ENCODE assay signal across 13 cellular contexts in the genomic region with DNA sequence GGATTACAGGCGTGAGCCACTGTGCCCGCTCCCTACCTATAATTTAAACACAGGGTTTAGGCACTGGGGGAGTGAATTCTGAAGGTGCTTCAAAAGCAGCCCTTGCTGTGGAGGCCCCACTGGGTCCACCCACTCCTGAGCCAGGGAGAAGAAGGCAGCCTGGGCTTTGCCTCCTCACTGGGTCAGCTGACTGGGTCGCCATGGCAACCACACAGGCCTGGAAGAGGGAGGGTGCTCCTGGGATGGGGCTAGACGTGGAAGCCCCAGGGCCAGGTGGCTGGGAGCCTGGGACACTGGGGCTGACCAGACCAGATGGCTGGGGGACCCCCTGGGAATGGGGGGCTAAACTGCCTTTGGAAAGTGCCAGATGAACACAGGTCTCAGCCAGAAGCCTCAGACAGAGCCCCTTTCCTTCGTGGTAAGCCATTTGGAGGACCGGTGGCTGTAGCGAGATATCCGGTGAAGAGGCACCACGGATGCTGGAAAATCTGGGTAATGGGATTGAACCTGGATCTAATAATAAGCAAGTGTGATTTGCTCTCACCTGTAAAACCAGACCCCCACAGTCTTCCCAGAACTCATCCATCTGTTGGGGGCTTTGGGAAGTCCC. TPM values are rescaled to one million over a fixed set of nuclear protein-coding genes. Genes with fewer than 3 reads are reported as not detected.
DNase-seq lines count a peak whose midpoint lies in the region; ATAC-seq and TF ChIP-seq lines count a peak whose summit lies in the region.
"Had no signal": no experiment of that assay in that cellular context is flagged by ENCODE, and none has a peak within 500 bp of the region (broad histone marks: within the 10 kb centered on the region; RNA-seq: fewer than 3 reads in every experiment).

No MANE protein-coding gene starts in this region.

- 64% methylated on average over 9 of the region's 9 CpGs for WGBS in hepatocyte (ENCODE audit: low lambda C conversion rate, missing lambda C conversion rate)

- no peaks in the 10 kb centered on the region for H3K36me3 ChIP-seq in BLaER1 treated with 17β-estradiol and CSF1 and Interleukin-3, amounts not matched to agents 10 nM and 100 nM
- H3K36me3 ChIP-seq in DND-41 (ENCODE audit: insufficient read depth, low read length) (no peaks in the 10 kb centered on the region), hepatocyte (replicated peaks; ENCODE audit: insufficient read depth, low read depth) (no peaks in the 10 kb centered on the region)
- H3K36me3 ChIP-seq: pancreas had no signal

- peaks cover 0 to 5% (median 0%) of the 10 kb centered on the region in 11 experiments; a peak in 4 of 22 replicates for H3K27me3 ChIP-seq in BLaER1 treated with 17β-estradiol and CSF1 and Interleukin-3, amounts not matched to agents 10 nM and 100 nM
- no peaks in the 10 kb centered on the region for H3K27me3 ChIP-seq in DND-41 (ENCODE audit: insufficient read depth, low read length, poor library complexity)
- H3K27me3 ChIP-seq in hepatocyte, result peaks cover 7% of the 10 kb centered on the region
- H3K27me3 ChIP-seq: pancreas had no signal

- H3K9ac ChIP-seq in BLaER1 treated with 17β-estradiol and CSF1 and Interleukin-3, amounts not matched to agents 10 nM and 100 nM, result no peak overlapping the region
- no peak overlapping the region for H3K9ac ChIP-seq in DND-41 (ENCODE audit: low read depth, low read length)

- TF ChIP-seq CTCF in DND-41 (IDR thresholded peaks at IDR 0.05; ENCODE audit: borderline replicate concordance, extremely low read depth, low read length, poor library complexity, severe bottlenecking) (no peak), hepatocyte (IDR thresholded peaks at IDR 0.05; ENCODE audit: poor library complexity) (no peak)

- peaks cover 4 to 35% (median 25%) of the 10 kb centered on the region in 10 experiments; a peak in 17 of 20 replicates for H3K4me1 ChIP-seq in BLaER1 treated with 17β-estradiol and CSF1 and Interleukin-3, amounts not matched to agents 10 nM and 100 nM
- H3K4me1 ChIP-seq in DND-41 (ENCODE audit: insufficient read depth, low read length) (no peaks in the 10 kb centered on the region), hepatocyte (ENCODE audit: insufficient read depth) (no peaks in the 10 kb centered on the region)
- H3K4me1 ChIP-seq: pancreas had no signal

- no peaks in the 10 kb centered on the region for H3K9me3 ChIP-seq in BLaER1 treated with 17β-estradiol and CSF1 and Interleukin-3, amounts not matched to agents 10 nM and 100 nM (replicated peaks in 1 of 11)
- H3K9me3 ChIP-seq in DND-41 (ENCODE audit: insufficient read depth, low read length, severe bottlenecking) (no peaks in the 10 kb centered on the region), hepatocyte (ENCODE audit: low read depth) (no peaks in the 10 kb centered on the region)
- H3K9me3 ChIP-seq: pancreas had no signal

- peak overlapping the region in 9 of 11 experiments; percentile 15 to 54 (median 36); a peak in 13 of 22 replicates for H3K4me2 ChIP-seq in BLaER1 treated with 17β-estradiol and CSF1 and Interleukin-3, amounts not matched to agents 10 nM and 100 nM
- H3K4me2 ChIP-seq in DND-41 (ENCODE audit: insufficient read depth, low read length) (no peak overlapping the region), hepatocyte (no peak overlapping the region)
- H3K4me2 ChIP-seq: PC-9 had no signal

- H3K4me3 ChIP-seq in BLaER1 treated with 17β-estradiol and CSF1 and Interleukin-3, amounts not matched to agents 10 nM and 100 nM, result no peak overlapping the region
- H3K4me3 ChIP-seq in DND-41 (ENCODE audit: low read depth in 1 of 2, low read length in 2 of 2) (no peak overlapping the region), hepatocyte (no peak overlapping the region)
- H3K4me3 ChIP-seq: pancreas, PC-9 had no signal

- no peak for ATAC-seq in DND-41 (ENCODE audit: insufficient read depth, low read depth)

- H3K79me2 ChIP-seq in DND-41 (ENCODE audit: insufficient read depth, low read length), result no peaks in the 10 kb centered on the region
- H3K79me2 ChIP-seq in hepatocyte, result no peaks in the 10 kb centered on the region

- peak; percentile 29 for DNase-seq in DND-41
- DNase-seq in NCI-H748 (lab: John Stamatoyannopoulos, UW; ENCODE audit: unreplicated experiment), result peak; percentile 82
- peak; percentile 58 for DNase-seq in hepatocyte (ENCODE audit: low spot score)
- no peak for DNase-seq in hepatic stellate cell (ENCODE audit: low spot score)
- DNase-seq in GF-D8 (lab: John Stamatoyannopoulos, UW), result no peak
- no peak for DNase-seq in SW480 (ENCODE audit: low spot score)
- DNase-seq: activated T-cell treated with anti-CD3 and anti-CD28 coated beads, Interleukin-2, amount 50 U/mL, for 1 hour; MM.1S; pancreas; stimulated activated naive CD4-positive, alpha-beta T cell treated with Interleukin-2 at 50 U/mL for 16 hours had no signal

- no peak overlapping the region for H2AFZ ChIP-seq in DND-41 (ENCODE audit: low read depth, low read length)
- no peak overlapping the region for H2AFZ ChIP-seq in hepatocyte
- H2AFZ ChIP-seq: PC-9 had no signal

- H4K20me1 ChIP-seq in BLaER1 treated with 17β-estradiol and CSF1 and Interleukin-3, amounts not matched to agents 10 nM and 100 nM, result no peaks in the 10 kb centered on the region
- H4K20me1 ChIP-seq in DND-41 (ENCODE audit: insufficient read depth, low read length) (no peaks in the 10 kb centered on the region), hepatocyte (ENCODE audit: insufficient read depth, poor library complexity, severe bottlenecking) (no peaks in the 10 kb centered on the region)

- H3K27ac ChIP-seq in BLaER1 treated with 17β-estradiol and CSF1 and Interleukin-3, amounts not matched to agents 10 nM and 100 nM, result no peak overlapping the region
- H3K27ac ChIP-seq in DND-41 (ENCODE audit: low read length) (no peak overlapping the region), hepatocyte (no peak overlapping the region)
- H3K27ac ChIP-seq: pancreas, PC-9 had no signal

- no peaks in the 10 kb centered on the region for H3K9me2 ChIP-seq in hepatocyte (replicated peaks; ENCODE audit: insufficient read depth)

RNA-seq across cellular contexts. Expression of gene TRARG1, which starts 32.9 kb away (rescaled TPM):
- 0.08 TPM in 1 of 2 replicates, not detected in the other for total RNA-seq in hepatocyte
- polyA plus RNA-seq in hepatocyte, result not detected in 2 replicates
- total RNA-seq: lung microvascular endothelial cell, PC-9 had no signal

RNA-seq across cellular contexts. Expression of gene BHLHA9, which starts 42.1 kb away (rescaled TPM):
- not detected in 2 replicates for total RNA-seq in hepatocyte
- not detected in 2 replicates for polyA plus RNA-seq in hepatocyte
- total RNA-seq: lung microvascular endothelial cell, pancreas, PC-9 had no signal
- polyA plus RNA-seq: pancreas had no signal

Comparison
In these comparisons a context has a peak if more than half of its experiments do, and no peak if none do; other contexts are left out.
1. H3K4me2 ChIP-seq: peak in BLaER1 treated with 17β-estradiol and CSF1 and Interleukin-3, amounts not matched to agents 10 nM and 100 nM (9 of 11); none in DND-41 (single experiment) and hepatocyte (single experiment).
2. DNase-seq: peak in DND-41 (single experiment), NCI-H748 (single experiment) and hepatocyte (single experiment); none in hepatic stellate cell (single experiment), GF-D8 (single experiment) and SW480 (single experiment).